23 cellular contexts compared by ENCODE assay signal in the genomic region with DNA sequence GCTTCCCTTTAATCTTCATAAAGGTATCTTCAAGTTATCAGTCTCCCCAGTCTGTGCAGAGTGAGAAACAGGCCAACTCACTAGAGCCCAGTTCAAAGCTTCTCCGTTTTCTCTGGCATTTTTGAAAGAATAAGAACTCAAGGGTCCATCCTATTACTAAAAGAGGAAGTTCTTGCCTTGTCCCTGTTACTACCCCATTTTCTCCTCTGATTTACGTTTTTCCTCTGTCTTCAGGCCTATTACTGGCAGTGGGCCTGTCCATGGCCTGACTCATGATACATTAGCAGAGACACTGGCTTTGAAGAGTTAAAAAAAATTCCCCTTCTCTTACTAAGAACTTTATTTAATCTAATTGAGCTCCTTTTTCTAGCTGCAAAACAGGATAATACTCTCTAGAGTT.
DNase-seq lines count a peak whose midpoint lies in the region; ATAC-seq, FAIRE-seq and TF ChIP-seq lines count a peak whose summit lies in the region.
"Had no signal": no experiment of that assay in that cellular context is flagged by ENCODE, and none has a peak within 500 bp of the region (broad histone marks: within the 10 kb centered on the region; RNA-seq: fewer than 3 reads in every experiment).

No MANE protein-coding gene starts in this region.

- H3K4me3 ChIP-seq in astrocyte (ENCODE audit: insufficient read depth, low read depth, low read length), result no peak overlapping the region
- no peak overlapping the region for H3K4me3 ChIP-seq in left lung
- H3K4me3 ChIP-seq: A549, BLaER1, SK-N-MC had no signal

- TF ChIP-seq CTCF in astrocyte (IDR thresholded peaks at IDR 0.05; ENCODE audit: insufficient read depth, low read depth, low read length) (no peak), left lung (IDR thresholded peaks at IDR 0.05) (no peak)

- intact Hi-C loops in left lung (cut with DNase I), result no loop called here

- POLR2A ChIA-PET in naive thymus-derived CD8-positive, alpha-beta T cell (lab: Charles Lee), result no interaction called here
- POLR2A ChIA-PET in activated CD4-positive, alpha-beta T cell treated with anti-CD3 and anti-CD28 coated beads, Interleukin-2, amount 10 ng/mL, durations not matched to agents 7 days and 5 days (lab: Charles Lee), result no interaction called here

- H3K9me3 Mint-ChIP-seq in astrocyte (ENCODE audit: unreplicated experiment), result peaks cover 2% of the 10 kb centered on the region
- peaks cover 0 to 7% (median 2%) of the 10 kb centered on the region in 9 donors for H3K9me3 Mint-ChIP-seq in naive thymus-derived CD8-positive, alpha-beta T cell
- H3K9me3 Mint-ChIP-seq in activated CD4-positive, alpha-beta T cell treated with anti-CD3 and anti-CD28 coated beads, Interleukin-2, amount 10 ng/mL, durations not matched to agents 7 days and 5 days, result no peaks in the 10 kb centered on the region
- H3K9me3 Mint-ChIP-seq: HFFc6 had no signal

- no peaks in the 10 kb centered on the region for H3K36me3 ChIP-seq in astrocyte (ENCODE audit: insufficient read depth, low read length)
- no peaks in the 10 kb centered on the region for H3K36me3 ChIP-seq in left lung
- H3K36me3 ChIP-seq: BLaER1 had no signal

- H3K27ac Mint-ChIP-seq in astrocyte (ENCODE audit: unreplicated experiment), result no peak overlapping the region
- H3K27ac Mint-ChIP-seq in naive thymus-derived CD8-positive, alpha-beta T cell, result no peak overlapping the region
- H3K27ac Mint-ChIP-seq in activated CD4-positive, alpha-beta T cell treated with anti-CD3 and anti-CD28 coated beads, Interleukin-2, amount 10 ng/mL, durations not matched to agents 7 days and 5 days, result no peak overlapping the region
- H3K27ac Mint-ChIP-seq: HFFc6 had no signal

- H2AFZ ChIP-seq in astrocyte (ENCODE audit: low read depth, low read length), result no peak overlapping the region

- ATAC-seq in left lung, result peak; percentile 34
- no peak for ATAC-seq in naive thymus-derived CD8-positive, alpha-beta T cell
- ATAC-seq: A549, Right ventricle myocardium inferior had no signal

- H3K4me2 ChIP-seq in astrocyte (ENCODE audit: low read length), result no peak overlapping the region
- H3K4me2 ChIP-seq: A549, BLaER1 had no signal

- H3K27ac ChIP-seq in astrocyte (ENCODE audit: low read depth, low read length) (no peak overlapping the region), left lung (no peak overlapping the region)
- H3K27ac ChIP-seq: A549, BLaER1, SK-N-MC had no signal

- no peak overlapping the region for H3K9ac ChIP-seq in astrocyte (ENCODE audit: low read length)
- H3K9ac ChIP-seq: BLaER1 had no signal

- no peak overlapping the region for H3K4me3 Mint-ChIP-seq in astrocyte (ENCODE audit: unreplicated experiment)
- H3K4me3 Mint-ChIP-seq in naive thymus-derived CD8-positive, alpha-beta T cell, result no peak overlapping the region
- H3K4me3 Mint-ChIP-seq in activated CD4-positive, alpha-beta T cell treated with anti-CD3 and anti-CD28 coated beads, Interleukin-2, amount 10 ng/mL, durations not matched to agents 7 days and 5 days, result no peak overlapping the region
- H3K4me3 Mint-ChIP-seq: HFFc6 had no signal

- peak; percentile 36 for DNase-seq in CD1c-positive myeloid dendritic cell (ENCODE audit: extremely low spot score)
- peak; percentile 82 for DNase-seq in NOMO-1 treated with DMSO at 0.1 percent for 48 hours (lab: John Stamatoyannopoulos, UW; ENCODE audit: unreplicated experiment)
- peak; percentile 11 for DNase-seq in astrocyte (ENCODE audit: low read depth)
- no peak for DNase-seq in left lung
- DNase-seq in DMS79 (lab: John Stamatoyannopoulos, UW), result no peak
- DNase-seq in naive thymus-derived CD8-positive, alpha-beta T cell, result no peak
- DNase-seq in T-helper 9 cell, result no peak
- DNase-seq in activated CD4-positive, alpha-beta T cell treated with anti-CD3 and anti-CD28 coated beads, Interleukin-2, amount 10 ng/mL, durations not matched to agents 7 days and 5 days, result no peak
- DNase-seq: DMS79 treated with DMSO at 0.1 percent for 48 hours, H7, HFFc6, Karpas-422, NCI-H1105 treated with DMSO at 0.1 percent for 48 hours, NCI-H1694, NCI-H2227 treated with DMSO at 0.1 percent for 48 hours, NCI-H524, NCI-H82, T-helper 1 cell had no signal

- H3K4me1 ChIP-seq in astrocyte (ENCODE audit: insufficient read depth, low read length), result no peaks in the 10 kb centered on the region
- H3K4me1 ChIP-seq in left lung, result no peaks in the 10 kb centered on the region
- H3K4me1 ChIP-seq: BLaER1 had no signal

- no peaks in the 10 kb centered on the region for H4K20me1 ChIP-seq in astrocyte (ENCODE audit: insufficient read depth, low read length)
- H4K20me1 ChIP-seq: BLaER1 had no signal

- H3K4me1 Mint-ChIP-seq in astrocyte (ENCODE audit: low read depth, unreplicated experiment), result peaks cover 7% of the 10 kb centered on the region
- no peaks in the 10 kb centered on the region for H3K4me1 Mint-ChIP-seq in naive thymus-derived CD8-positive, alpha-beta T cell
- H3K4me1 Mint-ChIP-seq in activated CD4-positive, alpha-beta T cell treated with anti-CD3 and anti-CD28 coated beads, Interleukin-2, amount 10 ng/mL, durations not matched to agents 7 days and 5 days, result no peaks in the 10 kb centered on the region

- peaks cover 3% of the 10 kb centered on the region for H3K36me3 Mint-ChIP-seq in astrocyte (ENCODE audit: low read depth, unreplicated experiment)
- no peaks in the 10 kb centered on the region for H3K36me3 Mint-ChIP-seq in naive thymus-derived CD8-positive, alpha-beta T cell
- H3K36me3 Mint-ChIP-seq in activated CD4-positive, alpha-beta T cell treated with anti-CD3 and anti-CD28 coated beads, Interleukin-2, amount 10 ng/mL, durations not matched to agents 7 days and 5 days (ENCODE audit: low read depth), result no peaks in the 10 kb centered on the region

- no peak for FAIRE-seq in astrocyte (lab: Jason Lieb, UNC)
- FAIRE-seq: A549, RCC 7860 had no signal

- CTCF ChIA-PET in activated CD4-positive, alpha-beta T cell treated with anti-CD3 and anti-CD28 coated beads, Interleukin-2, amount 10 ng/mL, durations not matched to agents 7 days and 5 days (lab: Charles Lee), result no interaction called here

- H3K9me3 ChIP-seq in astrocyte (ENCODE audit: insufficient read depth, low read depth, low read length) (no peaks in the 10 kb centered on the region), left lung (no peaks in the 10 kb centered on the region)
- H3K9me3 ChIP-seq: A549, BLaER1 had no signal

- H3K79me2 ChIP-seq in astrocyte (ENCODE audit: insufficient read depth, low read length), result no peaks in the 10 kb centered on the region

- H3K27me3 Mint-ChIP-seq in astrocyte (ENCODE audit: low read depth, unreplicated experiment), result peaks cover 9% of the 10 kb centered on the region
- H3K27me3 Mint-ChIP-seq in naive thymus-derived CD8-positive, alpha-beta T cell, result peaks cover 0 to 2% (median 0%) of the 10 kb centered on the region in 5 donors
- H3K27me3 Mint-ChIP-seq in activated CD4-positive, alpha-beta T cell treated with anti-CD3 and anti-CD28 coated beads, Interleukin-2, amount 10 ng/mL, durations not matched to agents 7 days and 5 days, result no peaks in the 10 kb centered on the region

- H3K27me3 ChIP-seq in astrocyte (ENCODE audit: insufficient read depth, low read length) (no peaks in the 10 kb centered on the region), left lung (no peaks in the 10 kb centered on the region)
- H3K27me3 ChIP-seq: BLaER1 had no signal

Comparison
In these comparisons a context has a peak if more than half of its experiments do, and no peak if none do; other contexts are left out.
1. DNase-seq: peak in CD1c-positive myeloid dendritic cell (single experiment), NOMO-1 treated with DMSO at 0.1 percent for 48 hours (single experiment) and astrocyte (single experiment); none in left lung (0 of 2), DMS79 (single experiment), naive thymus-derived CD8-positive, alpha-beta T cell (0 of 10), T-helper 9 cell (single experiment) and activated CD4-positive, alpha-beta T cell treated with anti-CD3 and anti-CD28 coated beads, Interleukin-2, amount 10 ng/mL, durations not matched to agents 7 days and 5 days (single experiment).